Comparison of ENCODE assay signal across 1 cellular context in genomic region chr17:44220211-44221071, GRCh38.
TF ChIP-seq lines count a peak whose summit lies in the region.

No MANE protein-coding gene starts in this region.

TF ChIP-seq in A549, 52 proteins besides CTCF, POLR2A, EP300 and RAD21:
- TF ChIP-seq HDAC2 (IDR thresholded peaks at IDR 0.05) (peak; percentile 85), USF2 (IDR thresholded peaks at IDR 0.05) (no peak), ELK1 (IDR thresholded peaks at IDR 0.05; ENCODE audit: low read depth, low read length) (no peak), RNF2 (IDR thresholded peaks at IDR 0.05; ENCODE audit: borderline replicate concordance, low read depth) (peak; percentile 86; the same call in 1 of the 2 replicates), MAX (IDR thresholded peaks at IDR 0.05) (peak; percentile 70), RARB (CRISPR knock-in tag; IDR thresholded peaks at IDR 0.05) (no peak), KDM1A (IDR thresholded peaks at IDR 0.05; ENCODE audit: low read depth) (no peak), ESRRA (IDR thresholded peaks at IDR 0.05; ENCODE audit: borderline replicate concordance, low read length) (no peak), JUN (IDR thresholded peaks at IDR 0.05) (peak; percentile 6 to 56; a peak in 3 of 5 replicates), PBX3 (IDR thresholded peaks at IDR 0.05) (peak; percentile 46), CBX8 (IDR thresholded peaks at IDR 0.05) (no peak), SMC3 (IDR thresholded peaks at IDR 0.05) (no peak)
